In the genomic region with DNA sequence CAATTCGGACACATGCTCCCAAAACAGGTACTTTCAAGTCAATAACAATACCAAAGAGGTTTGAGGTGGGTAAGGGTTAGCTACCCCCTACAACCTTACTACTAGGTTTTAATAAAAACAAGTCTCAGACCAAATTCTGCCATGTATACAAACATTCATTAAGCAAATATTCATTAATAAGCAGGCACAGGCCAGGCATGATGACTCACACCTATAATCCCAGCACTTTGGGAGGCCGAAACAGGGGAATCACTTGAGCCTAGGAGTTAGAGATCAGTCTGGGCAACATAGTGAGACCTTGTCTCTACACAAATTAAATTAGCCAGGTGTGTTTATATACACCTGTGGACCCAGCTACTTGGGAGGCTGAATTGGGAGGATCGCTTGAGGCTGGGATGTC, we compare ENCODE assay signal across 21 cellular contexts.
"Had no signal": no experiment of that assay in that cellular context is flagged by ENCODE, and none has a peak within 500 bp of the region (broad histone marks: within the 10 kb centered on the region; RNA-seq: fewer than 3 reads in every experiment).

No MANE protein-coding gene starts in this region.

- H3K4me3 ChIP-seq: esophagus squamous epithelium, left lung, lower lobe of right lung, pancreas, prostate gland, testis, tibial nerve had no signal

- H3K36me3 ChIP-seq: esophagus squamous epithelium, left lung, lower lobe of right lung, pancreas, prostate gland, tibial nerve had no signal

- H3K9me3 ChIP-seq: pancreas, prostate gland, testis had no signal

- H3K27ac ChIP-seq: epithelial cell of prostate, esophagus squamous epithelium, left lung, lower lobe of right lung, pancreas, prostate gland, testis, tibial nerve had no signal

- H3K36me3 Mint-ChIP-seq: naive B cell; stimulated activated naive B cell treated with anti-CD40 and anti-IgM and Interleukin-4, amounts not matched to agents 10 μg/mL and 1 μg/mL and 100 μg/mL, for 72 hours had no signal

- H3K27me3 ChIP-seq: esophagus squamous epithelium, left lung, pancreas, testis, tibial nerve had no signal

- H3K4me3 Mint-ChIP-seq: immature natural killer cell; naive B cell; nephron; stimulated activated naive B cell treated with anti-CD40 and anti-IgM and Interleukin-4, amounts not matched to agents 10 μg/mL and 1 μg/mL and 100 μg/mL, for 72 hours; stimulated activated naive CD8-positive, alpha-beta T cell treated with anti-CD3 and anti-CD28 coated beads, Interleukin-15, amount 100 ng/mL, for 72 hours had no signal

- H3K4me1 ChIP-seq: esophagus squamous epithelium, left lung, lower lobe of right lung, pancreas, prostate gland, testis, tibial nerve had no signal

- ATAC-seq: left lung; lower lobe of right lung; pancreas; sciatic nerve; stimulated activated naive B cell treated with anti-CD40 and anti-IgM and Interleukin-4, amounts not matched to agents 10 μg/mL and 1 μg/mL and 100 μg/mL, for 72 hours; stimulated activated naive CD8-positive, alpha-beta T cell treated with anti-CD3 and anti-CD28 coated beads, Interleukin-15, amount 100 ng/mL, for 72 hours had no signal

- H3K27ac Mint-ChIP-seq: immature natural killer cell; naive B cell; nephron; stimulated activated naive B cell treated with anti-CD40 and anti-IgM and Interleukin-4, amounts not matched to agents 10 μg/mL and 1 μg/mL and 100 μg/mL, for 72 hours; stimulated activated naive CD8-positive, alpha-beta T cell treated with anti-CD3 and anti-CD28 coated beads, Interleukin-15, amount 100 ng/mL, for 72 hours had no signal

- H3K4me1 Mint-ChIP-seq: immature natural killer cell; naive B cell; nephron; stimulated activated naive B cell treated with anti-CD40 and anti-IgM and Interleukin-4, amounts not matched to agents 10 μg/mL and 1 μg/mL and 100 μg/mL, for 72 hours; stimulated activated naive CD8-positive, alpha-beta T cell treated with anti-CD3 and anti-CD28 coated beads, Interleukin-15, amount 100 ng/mL, for 72 hours had no signal

- DNase-seq: effector memory CD4-positive, alpha-beta T cell; esophagus squamous epithelium; foreskin fibroblast; immature natural killer cell; left lung; lower lobe of right lung; mesenchymal stem cell; naive B cell; occipital lobe; pancreas; retina; stimulated activated CD4-positive, alpha-beta T cell treated with anti-CD3 and anti-CD28 coated beads, Interleukin-2, amount 100 ng/mL, for 24 hours; stimulated activated CD4-positive, alpha-beta T cell treated with anti-CD3 and anti-CD28 coated beads, Interleukin-4, amount 100 ng/mL, for 4 hours; stimulated activated naive B cell treated with anti-CD40 and anti-IgM and Interleukin-4, amounts not matched to agents 10 μg/mL and 1 μg/mL and 100 μg/mL, for 72 hours; stimulated activated naive CD8-positive, alpha-beta T cell treated with anti-CD3 and anti-CD28 coated beads, Interleukin-15, amount 100 ng/mL, for 72 hours; testis had no signal

- H3K27me3 Mint-ChIP-seq: stimulated activated naive CD8-positive, alpha-beta T cell treated with anti-CD3 and anti-CD28 coated beads, Interleukin-15, amount 100 ng/mL, for 72 hours had no signal
